In genomic region chr15:69955240-69955894, GRCh38 we compare ENCODE assay signal across 20 cellular contexts.
"Had no signal": no experiment of that assay in that cellular context is flagged by ENCODE, and none has a peak within 500 bp of the region (broad histone marks: within the 10 kb centered on the region; RNA-seq: fewer than 3 reads in every experiment).

No MANE protein-coding gene starts in this region.

- DNase-seq: activated CD4-positive, alpha-beta T cell treated with anti-CD3 and anti-CD28 coated beads for 1 hour; activated CD4-positive, alpha-beta T cell treated with anti-CD3 and anti-CD28 coated beads, Interleukin-2, amount 50 U/mL, for 1 hour; activated naive CD4-positive, alpha-beta T cell; activated T-cell treated with anti-CD3 and anti-CD28 coated beads, Interleukin-2, amount 50 U/mL, for 1 hour; central memory CD4-positive, alpha-beta T cell; dermis blood vessel endothelial cell; effector memory CD4-positive, alpha-beta T cell; gastrocnemius medialis; head of caudate nucleus; hypothalamus; left ventricle myocardium inferior; stimulated activated CD4-positive, alpha-beta T cell treated with anti-CD3 and anti-CD28 coated beads, Interleukin-12 subunit alpha, Interleukin-12 subunit beta, amount 100 ng/mL, for 4 hours; stimulated activated CD4-positive, alpha-beta T cell treated with anti-CD3 and anti-CD28 coated beads, Interleukin-4, amount 100 ng/mL, for 4 hours; stimulated activated naive CD8-positive, alpha-beta T cell treated with anti-CD3 and anti-CD28 coated beads, Interleukin-15, Interleukin-2, amounts not matched to agents 100 U/mL and 50 U/mL, for 24 hours; T-cell; upper lobe of left lung had no signal

- H3K4me3 ChIP-seq: gastrocnemius medialis, left ventricle myocardium inferior, upper lobe of left lung had no signal

- H3K9me3 ChIP-seq: gastrocnemius medialis, left ventricle myocardium inferior, upper lobe of left lung had no signal

- ATAC-seq: esophagus mucosa; gastrocnemius medialis; stimulated activated naive CD8-positive, alpha-beta T cell treated with anti-CD3 and anti-CD28 coated beads, Interleukin-15, Interleukin-2, amounts not matched to agents 100 U/mL and 50 U/mL, for 24 hours had no signal

- H3K4me1 ChIP-seq: gastrocnemius medialis, left ventricle myocardium inferior, upper lobe of left lung had no signal

- H3K36me3 ChIP-seq: gastrocnemius medialis, left ventricle myocardium inferior, upper lobe of left lung had no signal

- H3K27ac ChIP-seq: gastrocnemius medialis, left ventricle myocardium inferior had no signal

- H3K27me3 ChIP-seq: gastrocnemius medialis, upper lobe of left lung had no signal

- FAIRE-seq: astrocyte, endothelial cell of umbilical vein, TTC549 had no signal
